ENCODE assay signal across 8 cellular contexts in genomic region chr1:117758444-117759316, GRCh38.
DNase-seq lines count a peak whose midpoint lies in the region; ATAC-seq and TF ChIP-seq lines count a peak whose summit lies in the region.

No MANE protein-coding gene starts in this region.

- peak; percentile 92 to 96 for ATAC-seq in activated naive CD4-positive, alpha-beta T cell treated with anti-CD3 and anti-CD28 coated beads, Interleukin-2, amount 50 U/mL, for 72 hours
- peak; percentile 95 for ATAC-seq in Right ventricle myocardium superior (ENCODE audit: poor library complexity)
- ATAC-seq in upper lobe of left lung (ENCODE audit: low FRiP score in 2 of 2): peak; percentile 89 to 91

- peaks cover 3 to 16% (median 12%) of the 10 kb centered on the region in 4 donors for H3K4me1 ChIP-seq in upper lobe of left lung

- H3K9me3 ChIP-seq in SK-N-MC (ENCODE audit: low read depth, low read length): no peaks in the 10 kb centered on the region
- no peaks in the 10 kb centered on the region for H3K9me3 ChIP-seq in upper lobe of left lung

- TF ChIP-seq POLR2A in upper lobe of left lung (IDR thresholded peaks at IDR 0.05): no peak

- no peak overlapping the region for H3K9ac ChIP-seq in SK-N-MC (ENCODE audit: insufficient read length)

- DNase-seq in DMS79 treated with DMSO at 0.1 percent for 48 hours (lab: John Stamatoyannopoulos, UW) (peak; percentile 75), H4 (ENCODE audit: low spot score) (peak; percentile 79), MV-4-11 (lab: John Stamatoyannopoulos, UW) (peak; percentile 43), SK-N-MC (ENCODE audit: low read depth, low spot score) (no peak), Right ventricle myocardium superior (peak; percentile 62), posterior cingulate gyrus (peak; percentile 46 to 95 (median 72)), upper lobe of left lung (peak; percentile 75 to 76)
- DNase-seq in activated naive CD4-positive, alpha-beta T cell treated with anti-CD3 and anti-CD28 coated beads, Interleukin-2, amount 50 U/mL, for 72 hours (ENCODE audit: low spot score in 2 of 2): peak; percentile 67 to 69

- H3K27ac Mint-ChIP-seq in activated naive CD4-positive, alpha-beta T cell treated with anti-CD3 and anti-CD28 coated beads, Interleukin-2, amount 50 U/mL, for 72 hours: no peak overlapping the region

- H3K9me3 Mint-ChIP-seq in activated naive CD4-positive, alpha-beta T cell treated with anti-CD3 and anti-CD28 coated beads, Interleukin-2, amount 50 U/mL, for 72 hours: no peaks in the 10 kb centered on the region

- H3K27ac ChIP-seq in SK-N-MC: no peak overlapping the region
- no peak overlapping the region for H3K27ac ChIP-seq in upper lobe of left lung

- WGBS in upper lobe of left lung, 2 donors: 12 to 14% methylated on average over 26 of the region's 26 CpGs

- H3K27me3 ChIP-seq in upper lobe of left lung: no peaks in the 10 kb centered on the region

- no peaks in the 10 kb centered on the region for H3K36me3 Mint-ChIP-seq in activated naive CD4-positive, alpha-beta T cell treated with anti-CD3 and anti-CD28 coated beads, Interleukin-2, amount 50 U/mL, for 72 hours

- intact Hi-C loops in Right ventricle myocardium superior (cut with DNase I): loop anchor here (5.0 to 10.0 kb wide), 5 partner anchors 84 to 246 kb away; partner anchors contain the start of gene TENT5C
- intact Hi-C loops in posterior cingulate gyrus (cut with DNase I): loop anchor here (1.0 to 5.0 kb wide), 3 partner anchors 139 to 246 kb away; no protein-coding TSS in a partner anchor

- H3K4me3 ChIP-seq in SK-N-MC (peak overlapping the region; percentile 73), upper lobe of left lung (peak overlapping the region in 3 of 4 donors; percentile 16 to 51 (median 48))

- H3K36me3 ChIP-seq in SK-N-MC (ENCODE audit: insufficient read depth, low read length) (no peaks in the 10 kb centered on the region), upper lobe of left lung (no peaks in the 10 kb centered on the region)

- TF ChIP-seq CTCF in upper lobe of left lung (IDR thresholded peaks at IDR 0.05): peak; percentile 71 to 88 (median 83)

- no peak for TF ChIP-seq EP300 in upper lobe of left lung (IDR thresholded peaks at IDR 0.05)
